18 cellular contexts compared by ENCODE assay signal in the genomic region with DNA sequence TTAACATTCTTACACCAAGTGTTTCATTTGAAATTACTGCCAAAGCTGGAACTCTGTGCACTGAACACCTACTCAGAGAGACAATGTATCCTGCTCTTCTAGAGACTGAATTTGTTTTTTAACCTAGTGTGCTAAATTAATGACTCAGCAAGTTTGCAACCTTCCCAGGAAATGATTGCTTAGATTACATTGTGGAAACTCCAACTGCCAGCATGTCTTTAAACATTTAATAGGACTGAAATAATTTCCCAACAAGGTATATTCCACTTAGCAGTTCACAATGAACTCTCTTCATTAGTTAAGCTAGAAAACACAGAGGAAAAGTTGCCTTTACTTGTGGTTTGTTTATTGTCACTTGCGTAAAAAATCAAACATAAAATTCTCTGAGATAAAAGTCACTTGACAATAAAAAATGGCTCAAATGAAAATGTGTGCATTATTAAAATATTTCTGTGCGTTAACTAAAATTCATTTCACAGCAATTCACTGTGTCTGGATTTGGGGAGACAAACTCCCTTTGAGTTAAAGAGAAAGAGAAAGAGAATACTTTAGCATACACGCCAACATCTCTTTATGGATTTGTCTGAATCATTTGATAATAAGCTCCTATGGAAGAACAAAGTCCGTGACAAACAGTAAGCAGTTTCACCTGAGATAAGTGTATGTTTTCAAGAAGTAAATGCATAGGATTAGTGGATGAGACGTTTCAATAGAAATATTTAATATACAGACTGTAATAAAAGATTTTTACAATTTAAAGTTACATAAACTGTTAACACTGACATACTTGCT.
DNase-seq lines count a peak whose midpoint lies in the region; TF ChIP-seq lines count a peak whose summit lies in the region.
"Had no signal": no experiment of that assay in that cellular context is flagged by ENCODE, and none has a peak within 500 bp of the region (broad histone marks: within the 10 kb centered on the region; RNA-seq: fewer than 3 reads in every experiment).

No MANE protein-coding gene starts in this region.

- no peak for TF ChIP-seq CTCF in VCaP (conservative IDR thresholded peaks at IDR 0.05)
- TF ChIP-seq CTCF in esophagus muscularis mucosa (IDR thresholded peaks at IDR 0.05): no peak

- H3K9me3 ChIP-seq in esophagus muscularis mucosa: peaks cover 0 to 16% (median 13%) of the 10 kb centered on the region in 4 donors
- H3K9me3 ChIP-seq: HAP-1 had no signal

- 57% methylated on average over 5 of the region's 5 CpGs for WGBS in esophagus muscularis mucosa

- H3K36me3 ChIP-seq in esophagus muscularis mucosa: no peaks in the 10 kb centered on the region
- H3K36me3 ChIP-seq: HAP-1, lower lobe of right lung, SJSA1 had no signal

- no peak overlapping the region for H3K4me3 ChIP-seq in esophagus muscularis mucosa
- H3K4me3 ChIP-seq: HAP-1, lower lobe of right lung, SJSA1 had no signal

- H3K27ac ChIP-seq in VCaP (peak overlapping the region; percentile 66), esophagus muscularis mucosa (replicated peaks in 1 of 4) (no peak overlapping the region)
- H3K27ac ChIP-seq: lower lobe of right lung, SJSA1 had no signal

- no peak for TF ChIP-seq EP300 in esophagus muscularis mucosa (IDR thresholded peaks at IDR 0.05)

- intact Hi-C loops in esophagus muscularis mucosa (cut with DNase I): no loop called here

- no peaks in the 10 kb centered on the region for H3K27me3 ChIP-seq in esophagus muscularis mucosa
- H3K27me3 ChIP-seq: SJSA1 had no signal

- DNase-seq in NCI-H510A treated with DMSO at 0.1 percent for 48 hours (lab: John Stamatoyannopoulos, UW) (peak; percentile 24), NCI-H510A (lab: John Stamatoyannopoulos, UW) (no peak), fibroblast of the conjunctiva (ENCODE audit: low read depth) (peak; percentile 13), stromal cell of bone marrow (ENCODE audit: low read depth) (peak; percentile 18), NCI-H1092 (lab: John Stamatoyannopoulos, UW) (no peak), NCI-H146 (lab: John Stamatoyannopoulos, UW) (no peak), esophagus muscularis mucosa (ENCODE audit: extremely low spot score) (no peak)
- DNase-seq: amniotic stem cell; DND-41; effector memory CD4-positive, alpha-beta T cell; hippocampal formation; lower lobe of right lung; NCI-H1105 treated with DMSO at 0.1 percent for 48 hours; occipital lobe; stimulated activated CD8-positive, alpha-beta memory T cell treated with anti-CD3 and anti-CD28 coated beads, Interleukin-4, amount 100 ng/mL, for 48 hours had no signal

- no peak for TF ChIP-seq POLR2A in esophagus muscularis mucosa (IDR thresholded peaks at IDR 0.05; ENCODE audit: low read depth)

- peaks cover 0 to 11% (median 4%) of the 10 kb centered on the region in 4 donors for H3K4me1 ChIP-seq in esophagus muscularis mucosa
- H3K4me1 ChIP-seq: lower lobe of right lung, SJSA1 had no signal

Comparison
In these comparisons a context has a peak if more than half of its experiments do, and no peak if none do; other contexts are left out.
1. DNase-seq: peak in NCI-H510A treated with DMSO at 0.1 percent for 48 hours (single experiment), fibroblast of the conjunctiva (single experiment) and stromal cell of bone marrow (single experiment); none in NCI-H510A (single experiment), NCI-H1092 (single experiment), NCI-H146 (single experiment) and esophagus muscularis mucosa (single experiment).